2 cellular contexts compared by ENCODE assay signal in genomic region chr10:129322872-129323271, GRCh38.
TF ChIP-seq lines count a peak whose summit lies in the region.

No MANE protein-coding gene starts in this region.

TF ChIP-seq in H1, 55 proteins besides CTCF, POLR2A, EP300 and RAD21:
- TF ChIP-seq ASH2L (IDR thresholded peaks at IDR 0.05; ENCODE audit: low read length): no peak
- no peak for TF ChIP-seq PHF8 (conservative IDR thresholded peaks at IDR 0.05; ENCODE audit: low read depth, low read length)
- TF ChIP-seq JUN (IDR thresholded peaks at IDR 0.05; ENCODE audit: low read depth, low read length): no peak
- no peak for TF ChIP-seq CBX8 (IDR thresholded peaks at IDR 0.05; ENCODE audit: borderline replicate concordance, low read depth, low read length)
- TF ChIP-seq KDM1A (IDR thresholded peaks at IDR 0.05; ENCODE audit: borderline replicate concordance, low read length): no peak
- no peak for TF ChIP-seq RNF2 (IDR thresholded peaks at IDR 0.05; ENCODE audit: borderline replicate concordance, low read depth, low read length, missing control alignments, poor library complexity, severe bottlenecking)
- no peak for TF ChIP-seq SAP30 (IDR thresholded peaks at IDR 0.05; ENCODE audit: insufficient read depth, insufficient replicate concordance, low read length)
- TF ChIP-seq NANOG (IDR thresholded peaks at IDR 0.05; ENCODE audit: insufficient read depth, low read depth, low read length, poor library complexity, severe bottlenecking): no peak
- TF ChIP-seq SRF (IDR thresholded peaks at IDR 0.05; ENCODE audit: low read depth, low read length): no peak
- no peak for TF ChIP-seq TAF7 (optimal IDR thresholded peaks at IDR 0.05; ENCODE audit: borderline replicate concordance, low read depth, low read length)
- no peak for TF ChIP-seq KDM4A (IDR thresholded peaks at IDR 0.05; ENCODE audit: low read depth, low read length, severe bottlenecking)
- no peak for TF ChIP-seq CHD2 (IDR thresholded peaks at IDR 0.05; ENCODE audit: low read length)
- no peak for TF ChIP-seq YY1 (IDR thresholded peaks at IDR 0.05; ENCODE audit: low read depth, low read length)
- no peak for TF ChIP-seq E2F6 (IDR thresholded peaks at IDR 0.05)
- TF ChIP-seq TBP (IDR thresholded peaks at IDR 0.05; ENCODE audit: low read depth, low read length): no peak
- TF ChIP-seq JUND (IDR thresholded peaks at IDR 0.05; ENCODE audit: low read length): no peak
- no peak for TF ChIP-seq SIRT6 (IDR thresholded peaks at IDR 0.05; ENCODE audit: low read length)
TF ChIP-seq in H1: peak in this region for 0.

TF ChIP-seq in neural cell, 6 proteins besides CTCF, POLR2A, EP300 and RAD21:
- TF ChIP-seq POLR2AphosphoS5 (IDR thresholded peaks at IDR 0.05): peak; percentile 86
- peak; percentile 6 for TF ChIP-seq REST (IDR thresholded peaks at IDR 0.05; ENCODE audit: borderline replicate concordance)
- no peak for TF ChIP-seq MXI1 (conservative IDR thresholded peaks at IDR 0.05; ENCODE audit: poor library complexity, severe bottlenecking)
